Comparison of ENCODE assay signal across 8 cellular contexts in the genomic region with DNA sequence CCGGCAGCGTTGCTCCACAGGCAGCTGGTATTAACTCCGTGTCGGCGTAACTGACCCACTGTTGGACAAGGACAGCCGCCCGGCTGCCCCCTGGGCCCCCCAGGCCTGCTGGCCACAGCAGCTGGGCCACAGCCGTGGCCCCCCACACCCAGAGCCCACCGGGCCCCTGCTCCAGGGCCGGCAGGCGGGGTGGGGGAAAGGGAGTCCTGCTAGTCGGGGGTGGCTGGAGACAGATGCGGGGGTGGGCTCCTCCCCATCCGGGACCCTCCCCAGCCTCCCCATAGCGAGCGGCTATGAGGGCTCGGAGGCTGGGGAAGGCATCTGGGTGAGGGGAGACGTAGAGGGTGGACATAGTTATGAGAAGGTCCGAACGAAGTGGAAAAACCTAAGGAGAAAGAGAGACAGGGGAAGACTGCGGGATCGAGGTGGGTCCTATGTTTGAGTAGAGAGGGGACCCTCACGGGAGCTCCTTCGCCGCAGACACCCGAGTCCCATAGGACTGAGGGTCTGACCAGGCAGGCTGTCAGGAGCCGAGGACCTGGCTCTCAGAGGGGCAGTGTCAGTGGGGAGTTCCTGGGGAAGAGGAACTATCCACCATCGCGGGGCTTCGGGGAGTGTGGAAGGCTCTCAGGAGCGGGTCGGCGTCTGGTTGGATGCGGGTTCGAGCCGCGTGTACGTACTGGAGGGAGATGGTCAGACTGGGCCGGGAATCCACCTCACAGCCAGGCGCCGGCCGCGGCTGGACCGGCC. TPM values are rescaled to one million over a fixed set of nuclear protein-coding genes. Genes with fewer than 3 reads are reported as not detected.
A peak's percentile ranks its signal among the peaks of the same experiment; 100 is the strongest.
DNase-seq lines count a peak whose midpoint lies in the region; ATAC-seq, FAIRE-seq and TF ChIP-seq lines count a peak whose summit lies in the region.

No MANE protein-coding gene starts in this region.

- WGBS in GM23248 (ENCODE audit: low coverage in 1 of 2, low lambda C conversion rate in 2 of 2, missing lambda C conversion rate in 2 of 2), 2 experiments: 1 to 2% methylated on average over 44 of the region's 44 CpGs

- peaks cover 60% of the 10 kb centered on the region for H3K36me3 ChIP-seq in DOHH2 (ENCODE audit: control insufficient read depth, low read length)
- H3K36me3 ChIP-seq in GM23248 (ENCODE audit: low read depth): peaks cover 9% of the 10 kb centered on the region; the same call in 1 of the 2 replicates
- peaks cover 8% of the 10 kb centered on the region for H3K36me3 ChIP-seq in muscle layer of colon (ENCODE audit: insufficient read depth, low read length)

- DNase-seq in GM23248 (peak; percentile 78), KG1 (lab: John Stamatoyannopoulos, UW) (no peak), HTR-8/SVneo (ENCODE audit: insufficient read length, low spot score) (no peak), NCI-H2171 (lab: John Stamatoyannopoulos, UW) (no peak)
- DNase-seq in effector memory CD8-positive, alpha-beta T cell: peak in 1 of 3 experiments; percentile 21

- in situ Hi-C loops in GM23248 (cut with MboI): no loop called here

- H3K9ac ChIP-seq in GM23248 (peak overlapping the region; percentile 93), muscle layer of colon (ENCODE audit: low read length) (peak overlapping the region; percentile 94)

- H3K36me3 Mint-ChIP-seq in effector memory CD8-positive, alpha-beta T cell (ENCODE audit: insufficient read depth): peaks cover 10% of the 10 kb centered on the region

- no peaks in the 10 kb centered on the region for H3K9me3 Mint-ChIP-seq in effector memory CD8-positive, alpha-beta T cell

- H3K4me1 ChIP-seq in DOHH2 (ENCODE audit: control insufficient read depth, low read length) (peaks cover 53% of the 10 kb centered on the region), GM23248 (ENCODE audit: insufficient read depth) (peaks cover 6% of the 10 kb centered on the region; the same call in 1 of the 2 replicates), muscle layer of colon (ENCODE audit: insufficient read depth, low read length) (peaks cover 11% of the 10 kb centered on the region)

- FAIRE-seq in HTR-8/SVneo (lab: Jason Lieb, UNC): no peak

- H3K79me2 ChIP-seq in DOHH2 (ENCODE audit: control insufficient read depth, low read length) (peaks cover 41% of the 10 kb centered on the region), GM23248 (ENCODE audit: insufficient read depth) (peaks cover 52% of the 10 kb centered on the region)

- no peak for ATAC-seq in effector memory CD8-positive, alpha-beta T cell (replicated peaks)

- H3K4me3 ChIP-seq in DOHH2 (ENCODE audit: low read length) (peak overlapping the region; percentile 97), GM23248 (peak overlapping the region; percentile 94), muscle layer of colon (ENCODE audit: low read depth in 1 of 2, low read length in 2 of 2) (peak overlapping the region; percentile 93 to 99)

- H4K20me1 ChIP-seq in DOHH2 (ENCODE audit: control insufficient read depth, insufficient read depth, low read depth, low read length): no peaks in the 10 kb centered on the region
- H4K20me1 ChIP-seq in GM23248 (ENCODE audit: insufficient read depth): no peaks in the 10 kb centered on the region

- no peaks in the 10 kb centered on the region for H3K27me3 Mint-ChIP-seq in effector memory CD8-positive, alpha-beta T cell

- peak overlapping the region; percentile 94 to 97 for H3K4me3 Mint-ChIP-seq in effector memory CD8-positive, alpha-beta T cell

- peaks cover 27 to 37% of the 10 kb centered on the region in 2 donors for H3K4me1 Mint-ChIP-seq in effector memory CD8-positive, alpha-beta T cell (ENCODE audit: low read depth in 2 of 2)

- H3K27ac ChIP-seq in DOHH2 (ENCODE audit: low read depth, low read length): peak overlapping the region; percentile 60
- H3K27ac ChIP-seq in GM23248: peak overlapping the region; percentile 85
- peak overlapping the region; percentile 95 for H3K27ac ChIP-seq in muscle layer of colon (ENCODE audit: low read depth, low read length)

- H3F3A ChIP-seq in DOHH2 (ENCODE audit: control insufficient read depth, insufficient read depth) (peaks cover 21% of the 10 kb centered on the region), GM23248 (ENCODE audit: insufficient read depth) (peaks cover 23% of the 10 kb centered on the region)

- H3K9me2 ChIP-seq in DOHH2 (replicated peaks; ENCODE audit: control insufficient read depth, low read length) (no peaks in the 10 kb centered on the region), GM23248 (ENCODE audit: insufficient read depth) (no peaks in the 10 kb centered on the region)

- H3K4me2 ChIP-seq in DOHH2 (ENCODE audit: low read length) (peak overlapping the region; percentile 89), GM23248 (ENCODE audit: unreplicated experiment) (peak overlapping the region; percentile 89)

- no peak for TF ChIP-seq CTCF in DOHH2 (IDR thresholded peaks at IDR 0.05; ENCODE audit: low read depth, low read length, poor library complexity, severe bottlenecking)

- H2AFZ ChIP-seq in GM23248: peak overlapping the region; percentile 92

- H3K9me3 ChIP-seq in DOHH2 (ENCODE audit: control insufficient read depth, insufficient read depth, low read length) (no peaks in the 10 kb centered on the region), GM23248 (ENCODE audit: low read depth) (no peaks in the 10 kb centered on the region), muscle layer of colon (ENCODE audit: low read length) (no peaks in the 10 kb centered on the region)

- H3K27me3 ChIP-seq in DOHH2 (ENCODE audit: control insufficient read depth, low read length) (no peaks in the 10 kb centered on the region), GM23248 (replicated peaks; ENCODE audit: insufficient read depth) (no peaks in the 10 kb centered on the region), muscle layer of colon (ENCODE audit: control insufficient read depth in 1 of 2, insufficient read depth in 2 of 2, low read length in 2 of 2) (no peaks in the 10 kb centered on the region)

- peak overlapping the region; percentile 97 to 98 for H3K27ac Mint-ChIP-seq in effector memory CD8-positive, alpha-beta T cell

TF ChIP-seq in PFSK-1, 5 proteins besides CTCF, POLR2A, EP300 and RAD21:
- TF ChIP-seq TAF1 (IDR thresholded peaks at IDR 0.05; ENCODE audit: borderline replicate concordance, insufficient read depth, low read length) (0 out of 2 replicates have a peak, but pooled peaks have one; percentile 3), POLR2AphosphoS5 (IDR thresholded peaks at IDR 0.05; ENCODE audit: low read depth, low read length) (no peak), SIN3A (IDR thresholded peaks at IDR 0.05; ENCODE audit: borderline replicate concordance, insufficient read depth, low read length) (peak; percentile 35; the same call in 1 of the 2 replicates)
TF ChIP-seq in PFSK-1: peak in this region for 2.

RNA-seq across cellular contexts. Expression of a gene that starts 0.5 kb away (rescaled TPM):
- total RNA-seq in GM23248 (2014; rRNA removed; shearing (Covaris generic)): 47.6 and 66.4 TPM in 2 replicates
- polyA plus RNA-seq in GM23248 (2016; fragmentation: Nextera tagmentation; extraction: Ambion mirVana): 39.1 and 39.8 TPM in 2 replicates
- polyA plus RNA-seq in PFSK-1 (2012; ENCODE audit: insufficient read length, low read depth): 347 TPM

RNA-seq across cellular contexts. Expression of a gene that starts 11.7 kb away (rescaled TPM):
- total RNA-seq in GM23248 (2014; rRNA removed; shearing (Covaris generic)): 32.5 and 40.3 TPM in 2 replicates
- 48.4 and 52.3 TPM in 2 replicates for polyA plus RNA-seq in GM23248 (2016; fragmentation: Nextera tagmentation; extraction: Ambion mirVana)
- 110 TPM for polyA plus RNA-seq in PFSK-1 (2012; ENCODE audit: insufficient read length, low read depth)

RNA-seq across cellular contexts. Expression of a gene that starts 17.9 kb away (rescaled TPM):
- 0.54 TPM in 1 of 2 replicates, not detected in the other for total RNA-seq in GM23248 (2014; rRNA removed; shearing (Covaris generic))
- 0.37 and 0.56 TPM in 2 replicates for polyA plus RNA-seq in GM23248 (2016; fragmentation: Nextera tagmentation; extraction: Ambion mirVana)
- 1.4 TPM for polyA plus RNA-seq in PFSK-1 (2012; ENCODE audit: insufficient read length, low read depth)

RNA-seq across cellular contexts. Expression of a gene that starts 20.0 kb away (rescaled TPM):
- 1.3 and 1.7 TPM in 2 replicates for total RNA-seq in GM23248 (2014; rRNA removed; shearing (Covaris generic))
- polyA plus RNA-seq in GM23248 (2016; fragmentation: Nextera tagmentation; extraction: Ambion mirVana): 0.85 and 0.91 TPM in 2 replicates
- polyA plus RNA-seq in PFSK-1 (2012; ENCODE audit: insufficient read length, low read depth): 0.23 TPM

RNA-seq across cellular contexts. Expression of a gene that starts 20.3 kb away (rescaled TPM):
- total RNA-seq in GM23248 (2014; rRNA removed; shearing (Covaris generic)): 86.1 and 107 TPM in 2 replicates
- 67.5 and 76.3 TPM in 2 replicates for polyA plus RNA-seq in GM23248 (2016; fragmentation: Nextera tagmentation; extraction: Ambion mirVana)
- 1.4 TPM for polyA plus RNA-seq in PFSK-1 (2012; ENCODE audit: insufficient read length, low read depth)
